ENCODE assay signal across 9 cellular contexts in the genomic region with DNA sequence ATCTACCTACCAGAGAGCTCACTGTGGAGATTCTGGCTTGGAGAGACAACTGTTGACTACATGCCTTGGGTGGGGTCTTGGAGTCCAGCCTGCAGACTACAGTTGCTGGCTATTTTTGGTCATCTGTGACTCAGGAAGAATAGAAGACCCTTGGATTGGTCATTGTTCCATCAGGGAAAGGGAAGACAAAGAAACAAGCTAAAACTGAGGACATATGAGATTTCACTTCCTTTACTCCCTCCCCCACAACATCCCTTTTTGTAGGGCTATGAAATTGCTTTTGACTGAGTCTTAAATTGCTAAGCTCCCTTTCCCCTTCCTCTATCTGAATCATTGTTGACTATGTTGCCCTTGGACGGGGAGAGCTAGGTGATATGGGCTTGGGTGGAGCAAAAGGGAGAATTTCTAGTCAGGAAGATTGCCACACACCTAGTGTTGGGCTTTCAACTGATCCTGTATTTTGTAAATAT. TPM values are rescaled to one million over a fixed set of nuclear protein-coding genes. Genes with fewer than 3 reads are reported as not detected.
DNase-seq lines count a peak whose midpoint lies in the region; ATAC-seq and TF ChIP-seq lines count a peak whose summit lies in the region.
"Had no signal": no experiment of that assay in that cellular context is flagged by ENCODE, and none has a peak within 500 bp of the region (broad histone marks: within the 10 kb centered on the region; RNA-seq: fewer than 3 reads in every experiment).

No MANE protein-coding gene starts in this region.

- H3K9ac ChIP-seq in adipocyte (ENCODE audit: low read length): no peak overlapping the region

- no peak for TF ChIP-seq CTCF in uterus (IDR thresholded peaks at IDR 0.05)

- no peak overlapping the region for H3K4me3 Mint-ChIP-seq in activated naive CD4-positive, alpha-beta T cell treated with anti-CD3 and anti-CD28 coated beads, Interleukin-2, amount 10 ng/mL, durations not matched to agents 7 days and 5 days

- H3K27ac ChIP-seq in uterus: peak overlapping the region; percentile 89 to 98

- peaks cover 57% of the 10 kb centered on the region for H3K36me3 Mint-ChIP-seq in activated naive CD4-positive, alpha-beta T cell treated with anti-CD3 and anti-CD28 coated beads, Interleukin-2, amount 10 ng/mL, durations not matched to agents 7 days and 5 days

- H3K27me3 ChIP-seq in adipocyte (replicated peaks; ENCODE audit: control insufficient read depth, insufficient read depth, low read length) (peaks cover 7% of the 10 kb centered on the region), uterus (no peaks in the 10 kb centered on the region)

- peak overlapping the region; percentile 66 for H3K27ac Mint-ChIP-seq in activated naive CD4-positive, alpha-beta T cell treated with anti-CD3 and anti-CD28 coated beads, Interleukin-2, amount 10 ng/mL, durations not matched to agents 7 days and 5 days

- H3K4me1 Mint-ChIP-seq in activated naive CD4-positive, alpha-beta T cell treated with anti-CD3 and anti-CD28 coated beads, Interleukin-2, amount 10 ng/mL, durations not matched to agents 7 days and 5 days: peaks cover 83% of the 10 kb centered on the region

- H3K4me3 ChIP-seq in adipocyte (ENCODE audit: low read length) (peak overlapping the region; percentile 29), uterus (no peak overlapping the region)

- H3K4me1 ChIP-seq in adipocyte (ENCODE audit: control insufficient read depth, insufficient read depth, low read length): peaks cover 44% of the 10 kb centered on the region
- no peaks in the 10 kb centered on the region for H3K4me1 ChIP-seq in uterus

- H3K27me3 Mint-ChIP-seq in activated naive CD4-positive, alpha-beta T cell treated with anti-CD3 and anti-CD28 coated beads, Interleukin-2, amount 10 ng/mL, durations not matched to agents 7 days and 5 days: no peaks in the 10 kb centered on the region

- ATAC-seq in left lobe of liver (peak; percentile 56), HG02973 (IDR thresholded peaks at IDR 0.05; ENCODE audit: unreplicated experiment) (no peak)

- intact Hi-C loops in uterus (cut with DNase I; ENCODE audit: low total_unique reads): no loop called here

- H3K9me3 Mint-ChIP-seq in activated naive CD4-positive, alpha-beta T cell treated with anti-CD3 and anti-CD28 coated beads, Interleukin-2, amount 10 ng/mL, durations not matched to agents 7 days and 5 days: no peaks in the 10 kb centered on the region

- CTCF ChIA-PET in activated naive CD4-positive, alpha-beta T cell treated with anti-CD3 and anti-CD28 coated beads, Interleukin-2, amount 10 ng/mL, durations not matched to agents 7 days and 5 days (lab: Charles Lee): interaction anchor here (1.2 to 1.4 kb wide), 2 partner anchors 27 to 307 kb away, joined by 3 read pairs; no protein-coding TSS in a partner anchor

- DNase-seq in activated naive CD4-positive, alpha-beta T cell treated with anti-CD3 and anti-CD28 coated beads, Interleukin-2, amount 10 ng/mL, durations not matched to agents 7 days and 5 days: no peak
- DNase-seq in activated naive CD4-positive, alpha-beta T cell treated with Interleukin-2 at 50 U/mL for 16 hours: no peak
- no peak for DNase-seq in adipocyte (ENCODE audit: low read depth)
- no peak for DNase-seq in left lobe of liver (ENCODE audit: low spot score)
- no peak for DNase-seq in uterus
- DNase-seq in stimulated activated naive CD4-positive, alpha-beta T cell treated with Interleukin-2 at 50 U/mL for 16 hours (lab: John Stamatoyannopoulos, UW): no peak
- no peak for DNase-seq in NCI-H446 treated with DMSO at 0.1 percent for 48 hours (lab: John Stamatoyannopoulos, UW)
- DNase-seq: C1 segment of cervical spinal cord had no signal

- TF ChIP-seq POLR2A in uterus (IDR thresholded peaks at IDR 0.05): no peak

- no peaks in the 10 kb centered on the region for H3K9me3 ChIP-seq in adipocyte (ENCODE audit: control insufficient read depth, low read length)
- H3K9me3 ChIP-seq in uterus: no peaks in the 10 kb centered on the region

- H3K36me3 ChIP-seq in adipocyte (ENCODE audit: control insufficient read depth, insufficient read depth, low read length, severe bottlenecking) (no peaks in the 10 kb centered on the region), uterus (no peaks in the 10 kb centered on the region)

RNA-seq across cellular contexts. Expression of gene MSN, which starts 11.7 kb away (rescaled TPM):
- total RNA-seq in left lobe of liver (88.7 TPM), uterus (100 to 1,000 TPM; 106 to 285 (median 137) TPM)
